Comparison of ENCODE assay signal across 11 cellular contexts in the genomic region with DNA sequence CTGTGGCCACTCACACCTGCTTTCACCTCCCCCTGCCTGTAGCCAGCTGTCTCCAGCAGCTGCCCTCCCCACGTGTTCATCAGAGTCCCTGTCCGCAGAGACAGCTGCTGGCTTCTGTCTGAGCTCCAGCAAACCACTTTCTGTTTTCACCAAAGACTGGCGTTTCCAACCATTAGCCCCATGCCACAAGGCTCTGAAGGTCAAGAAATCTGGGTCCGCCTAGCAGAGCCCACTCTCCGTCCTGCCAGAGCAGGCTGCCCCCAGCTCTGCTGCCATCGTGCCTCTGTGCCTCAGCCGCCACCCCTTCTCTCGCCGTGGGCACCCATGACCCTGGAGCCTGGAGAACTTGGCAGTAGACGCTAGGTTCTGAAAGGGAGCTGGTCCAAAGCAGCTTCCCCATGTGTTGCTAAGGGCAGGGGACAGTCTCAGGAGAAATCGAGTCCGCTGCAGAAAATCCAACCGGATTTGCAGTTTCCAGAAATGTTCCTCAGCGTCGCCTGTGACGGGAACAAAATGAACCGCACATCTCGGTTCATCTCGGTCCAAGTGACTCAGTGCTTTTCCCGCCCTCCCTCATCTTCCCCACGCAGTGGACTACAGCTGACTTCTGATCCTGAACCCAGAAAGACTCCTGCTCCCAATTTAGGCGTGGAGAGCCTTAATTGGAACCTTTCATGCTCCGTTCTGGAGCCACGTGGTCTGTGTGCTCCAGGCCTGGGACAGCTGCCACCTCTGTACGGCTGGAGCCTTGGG. TPM values are rescaled to one million over a fixed set of nuclear protein-coding genes. Genes with fewer than 3 reads are reported as not detected.
DNase-seq lines count a peak whose midpoint lies in the region; ATAC-seq and TF ChIP-seq lines count a peak whose summit lies in the region.
"Had no signal": no experiment of that assay in that cellular context is flagged by ENCODE, and none has a peak within 500 bp of the region (broad histone marks: within the 10 kb centered on the region; RNA-seq: fewer than 3 reads in every experiment).

No MANE protein-coding gene starts in this region.

- intact Hi-C loops in activated CD4-positive, alpha-beta T cell treated with anti-CD3 and anti-CD28 coated beads for 36 hours (cut with DNase I, micrococcal nuclease), result no loop called here

- no peak overlapping the region for H3K27ac Mint-ChIP-seq in activated CD4-positive, alpha-beta T cell treated with anti-CD3 and anti-CD28 coated beads for 36 hours
- H3K27ac Mint-ChIP-seq: activated CD8-positive, alpha-beta memory T cell treated with anti-CD3 and anti-CD28 coated beads, Interleukin-2, amount 10 ng/mL, durations not matched to agents 7 days and 5 days had no signal

- POLR2A ChIA-PET in activated CD4-positive, alpha-beta T cell treated with anti-CD3 and anti-CD28 coated beads for 36 hours (lab: Charles Lee), result no interaction called here

- H3K4me3 Mint-ChIP-seq in activated CD4-positive, alpha-beta T cell treated with anti-CD3 and anti-CD28 coated beads for 36 hours, result no peak overlapping the region
- H3K4me3 Mint-ChIP-seq: activated CD8-positive, alpha-beta memory T cell treated with anti-CD3 and anti-CD28 coated beads, Interleukin-2, amount 10 ng/mL, durations not matched to agents 7 days and 5 days had no signal

- ATAC-seq in omental fat pad (ENCODE audit: low FRiP score) (peak; percentile 50), HG03095 (IDR thresholded peaks at IDR 0.05; ENCODE audit: unreplicated experiment) (no peak)
- no peak for ATAC-seq in activated CD4-positive, alpha-beta T cell treated with anti-CD3 and anti-CD28 coated beads for 36 hours
- ATAC-seq: activated CD8-positive, alpha-beta memory T cell treated with anti-CD3 and anti-CD28 coated beads, Interleukin-2, amount 10 ng/mL, durations not matched to agents 7 days and 5 days had no signal

- no peaks in the 10 kb centered on the region for H3K27me3 Mint-ChIP-seq in activated CD4-positive, alpha-beta T cell treated with anti-CD3 and anti-CD28 coated beads for 36 hours
- H3K27me3 Mint-ChIP-seq: activated CD8-positive, alpha-beta memory T cell treated with anti-CD3 and anti-CD28 coated beads, Interleukin-2, amount 10 ng/mL, durations not matched to agents 7 days and 5 days had no signal

- CTCF ChIA-PET in activated CD4-positive, alpha-beta T cell treated with anti-CD3 and anti-CD28 coated beads for 36 hours (lab: Charles Lee), result interaction anchor here (0.6 kb wide), 1 partner anchor 213 kb away, joined by 3 read pairs; no protein-coding TSS in a partner anchor

- H3K36me3 Mint-ChIP-seq in activated CD4-positive, alpha-beta T cell treated with anti-CD3 and anti-CD28 coated beads for 36 hours (ENCODE audit: low read depth), result peaks cover 2% of the 10 kb centered on the region
- H3K36me3 Mint-ChIP-seq: activated CD8-positive, alpha-beta memory T cell treated with anti-CD3 and anti-CD28 coated beads, Interleukin-2, amount 10 ng/mL, durations not matched to agents 7 days and 5 days had no signal

- TF ChIP-seq CTCF in fibroblast of mammary gland (conservative IDR thresholded peaks at IDR 0.05; ENCODE audit: control insufficient read depth, insufficient read depth, low read depth, low read length), result no peak
- no peak for TF ChIP-seq CTCF in omental fat pad (IDR thresholded peaks at IDR 0.05)

- H3K9me3 Mint-ChIP-seq in activated CD4-positive, alpha-beta T cell treated with anti-CD3 and anti-CD28 coated beads for 36 hours (ENCODE audit: low read depth), result no peaks in the 10 kb centered on the region

- DNase-seq in COLO668 (lab: John Stamatoyannopoulos, UW; ENCODE audit: unreplicated experiment) (peak; percentile 86), NCI-H2196 treated with DMSO at 0.1 percent for 48 hours (lab: John Stamatoyannopoulos, UW; ENCODE audit: unreplicated experiment) (peak; percentile 79), fibroblast of mammary gland (ENCODE audit: low read depth) (peak; percentile 97), omental fat pad (ENCODE audit: low spot score) (no peak), NOMO-1 (lab: John Stamatoyannopoulos, UW; ENCODE audit: unreplicated experiment in 2 of 2) (no peak), 8988T (no peak)
- no peak for DNase-seq in activated CD4-positive, alpha-beta T cell treated with anti-CD3 and anti-CD28 coated beads for 36 hours
- DNase-seq: activated CD8-positive, alpha-beta memory T cell treated with anti-CD3 and anti-CD28 coated beads, Interleukin-2, amount 10 ng/mL, durations not matched to agents 7 days and 5 days; EL; NK-92 treated with Interleukin-12 subunit alpha and Interleukin-12 subunit beta, amount 100 ng/mL, for 24 hours had no signal

- H3K4me1 Mint-ChIP-seq in activated CD4-positive, alpha-beta T cell treated with anti-CD3 and anti-CD28 coated beads for 36 hours, result no peaks in the 10 kb centered on the region
- H3K4me1 Mint-ChIP-seq: activated CD8-positive, alpha-beta memory T cell treated with anti-CD3 and anti-CD28 coated beads, Interleukin-2, amount 10 ng/mL, durations not matched to agents 7 days and 5 days had no signal

- H3K4me3 ChIP-seq in fibroblast of mammary gland (ENCODE audit: control insufficient read depth, low read depth, low read length), result no peak overlapping the region

RNA-seq across cellular contexts. Expression of gene TMEM120A, which starts 28.0 kb away (rescaled TPM):
- 100 to 1,000 TPM in 1 of 4 donors, 10 to 100 TPM in 3; 34.9 to 104 (median 51.5) TPM for total RNA-seq in omental fat pad
- 10 to 100 TPM; 14.5 to 15.3 TPM for total RNA-seq in activated CD4-positive, alpha-beta T cell treated with anti-CD3 and anti-CD28 coated beads for 36 hours

RNA-seq across cellular contexts. Expression of gene POR, which starts 51.4 kb away (rescaled TPM):
- total RNA-seq in omental fat pad, result 100 to 1,000 TPM; 105 to 243 (median 150) TPM
- total RNA-seq in activated CD4-positive, alpha-beta T cell treated with anti-CD3 and anti-CD28 coated beads for 36 hours, result 10 to 100 TPM; 24.9 to 33.8 TPM

Comparison
In these comparisons a context has a peak if more than half of its experiments do, and no peak if none do; other contexts are left out.
1. DNase-seq: peak in COLO668 (single experiment), NCI-H2196 treated with DMSO at 0.1 percent for 48 hours (single experiment) and fibroblast of mammary gland (single experiment); none in omental fat pad (single experiment), activated CD4-positive, alpha-beta T cell treated with anti-CD3 and anti-CD28 coated beads for 36 hours (single experiment), NOMO-1 (0 of 2) and 8988T (single experiment).